In the genomic region with DNA sequence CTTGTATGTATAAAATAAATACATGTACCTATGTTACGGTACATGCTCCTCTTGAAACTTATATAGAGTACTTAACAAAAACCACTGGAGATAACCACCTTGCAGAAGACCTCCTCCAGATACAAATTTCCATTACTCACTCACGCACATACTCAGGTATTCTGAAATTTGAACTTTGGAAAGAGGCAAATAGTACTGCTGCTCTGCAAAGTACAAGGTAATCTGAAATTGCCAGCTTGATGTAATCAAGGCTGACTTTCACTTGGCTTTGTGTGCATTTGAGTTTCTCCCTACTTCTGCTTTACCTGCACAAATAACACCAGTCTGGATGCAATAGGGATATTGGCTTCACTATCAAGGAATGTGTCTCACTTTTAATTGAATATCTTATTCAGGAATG, we compare ENCODE assay signal across 8 cellular contexts.
"Had no signal": no experiment of that assay in that cellular context is flagged by ENCODE, and none has a peak within 500 bp of the region (broad histone marks: within the 10 kb centered on the region; RNA-seq: fewer than 3 reads in every experiment).

No MANE protein-coding gene starts in this region.

- H3K9me3 ChIP-seq: HAP-1 had no signal

- H3K4me1 ChIP-seq: HAP-1 had no signal

- H3K4me1 Mint-ChIP-seq: IgD-negative memory B cell had no signal

- H3K9ac ChIP-seq: GM23248 had no signal

- H3K27me3 Mint-ChIP-seq: IgD-negative memory B cell had no signal

- H2AFZ ChIP-seq: GM23248 had no signal

- DNase-seq: GM23248, GOT3, H7, HFFc6 had no signal

- H3K4me3 ChIP-seq: GM23248, HAP-1 had no signal

- H3K27ac Mint-ChIP-seq: HFFc6, IgD-negative memory B cell had no signal

- H3K27ac ChIP-seq: GM23248 had no signal

- FAIRE-seq: HTR-8/SVneo had no signal

- H3K36me3 Mint-ChIP-seq: IgD-negative memory B cell had no signal

- H3K4me3 Mint-ChIP-seq: HFFc6, IgD-negative memory B cell had no signal

- ATAC-seq: HCT116 had no signal

- H3K36me3 ChIP-seq: HAP-1 had no signal
